Comparison of ENCODE assay signal across 20 cellular contexts in the genomic region with DNA sequence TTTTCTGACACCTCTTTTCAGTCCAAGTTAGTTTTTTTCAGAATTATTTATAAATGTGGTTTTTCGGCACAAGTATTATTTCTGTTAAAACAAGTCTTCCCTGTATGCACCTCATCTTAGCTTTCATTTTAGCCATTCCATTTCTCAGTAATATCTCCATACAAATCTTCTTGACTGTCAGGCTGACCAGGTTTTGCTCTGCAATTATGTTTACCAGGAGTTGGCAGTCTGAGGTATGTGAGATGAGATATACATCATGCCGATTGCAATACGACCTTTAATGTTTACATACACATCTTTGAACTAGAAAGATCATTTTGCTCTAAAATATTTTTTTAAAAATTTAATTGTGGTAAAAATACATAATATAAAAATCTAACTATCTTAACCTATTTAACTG.
"Had no signal": no experiment of that assay in that cellular context is flagged by ENCODE, and none has a peak within 500 bp of the region (broad histone marks: within the 10 kb centered on the region; RNA-seq: fewer than 3 reads in every experiment).

No MANE protein-coding gene starts in this region.

- H3K27ac Mint-ChIP-seq: mesothelial cell of epicardium, naive B cell had no signal

- H3K27ac ChIP-seq: coronary artery, esophagus muscularis mucosa, foreskin keratinocyte, gastroesophageal sphincter, heart right ventricle, left lung, lower lobe of right lung had no signal

- DNase-seq: dermis blood vessel endothelial cell; dorsolateral prefrontal cortex; effector CD4-positive, alpha-beta T cell; effector memory CD4-positive, alpha-beta T cell; foreskin keratinocyte; glutamatergic neuron; head of caudate nucleus; heart right ventricle; hippocampal formation; left cardiac atrium; left lung; left ventricle myocardium superior; lower lobe of right lung; mesenchymal stem cell; mucosa of descending colon; naive B cell had no signal

- H3K27me3 Mint-ChIP-seq: naive B cell had no signal

- H3K4me1 Mint-ChIP-seq: naive B cell had no signal

- ATAC-seq: foreskin keratinocyte, gastroesophageal sphincter, heart right ventricle, left cardiac atrium, left lung, left ventricle myocardium superior, lower lobe of right lung, mucosa of descending colon had no signal

- H3K4me3 Mint-ChIP-seq: mesothelial cell of epicardium, naive B cell had no signal
